ENCODE assay signal across 9 cellular contexts in the genomic region with DNA sequence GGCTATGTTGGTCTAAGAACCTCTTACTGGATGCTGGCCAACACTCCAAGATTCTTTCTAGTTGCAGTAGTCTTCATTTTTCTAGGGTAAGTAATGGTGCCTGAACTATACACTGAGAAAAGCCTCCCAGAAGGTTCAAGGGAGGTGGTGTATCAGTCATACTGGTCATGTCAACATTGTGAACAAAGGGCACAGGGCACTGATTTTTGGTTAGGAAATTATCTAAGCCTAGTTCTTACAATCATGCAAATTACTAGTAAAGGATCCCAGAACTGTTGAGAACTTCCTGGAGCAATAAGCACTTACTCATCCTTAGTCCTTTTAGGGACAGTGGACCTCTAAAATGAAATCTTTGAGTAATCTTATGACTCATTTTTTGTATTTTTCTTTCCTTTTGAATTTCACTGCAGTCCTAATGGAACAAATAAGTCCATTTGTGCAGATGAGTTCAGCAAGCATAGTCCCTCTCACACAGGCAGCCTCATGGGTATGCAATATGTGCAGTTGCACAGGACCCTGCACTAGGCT. TPM values are rescaled to one million over a fixed set of nuclear protein-coding genes. Genes with fewer than 3 reads are reported as not detected.
DNase-seq lines count a peak whose midpoint lies in the region; ATAC-seq lines count a peak whose summit lies in the region.
"Had no signal": no experiment of that assay in that cellular context is flagged by ENCODE, and none has a peak within 500 bp of the region (broad histone marks: within the 10 kb centered on the region; RNA-seq: fewer than 3 reads in every experiment).

No MANE protein-coding gene starts in this region.

- in situ Hi-C loops in Caki2 (cut with HindIII; ENCODE audit: low pct_unique_long_range_greater_than_20kb, low sequenced_read_pairs) = no loop called here

- intact Hi-C loops in left colon (cut with DNase I, micrococcal nuclease) = no loop called here

- ATAC-seq in HG02884 (IDR thresholded peaks at IDR 0.05; ENCODE audit: unreplicated experiment) (peak; percentile 55), left colon (peak; percentile 64)

- DNase-seq in Caki2 (ENCODE audit: low read depth) (peak; percentile 77), astrocyte of the hippocampus (ENCODE audit: low read depth, low spot score) (peak; percentile 62), left colon (no peak), HuH-7 (ENCODE audit: low spot score) (no peak), HUDEP-2 (lab: John Stamatoyannopoulos, UW; ENCODE audit: unreplicated experiment in 76 of 76) (no peak)
- no peak for DNase-seq in stimulated activated CD8-positive, alpha-beta memory T cell treated with anti-CD3 and anti-CD28 coated beads, Interleukin-4, amount 100 ng/mL, for 48 hours
- DNase-seq in activated effector memory CD4-positive, alpha-beta T cell treated with anti-CD3 and anti-CD28 coated beads, Interleukin-2, amount 50 U/mL, for 16 hours = no peak
- DNase-seq: amygdala had no signal

RNA-seq across cellular contexts. Expression of a gene that starts 21.1 kb away (rescaled TPM):
- 40.5 and 61.6 TPM in 2 replicates for total RNA-seq in Caki2 (2014; rRNA removed; shearing (Covaris generic); ENCODE audit: low replicate concordance)
- total RNA-seq in left colon = 100 to 1,000 TPM; 106 to 114 TPM

Comparison
In these comparisons a context has a peak if more than half of its experiments do, and no peak if none do; other contexts are left out.
1. DNase-seq: peak in Caki2 (single experiment) and astrocyte of the hippocampus (single experiment); none in left colon (0 of 2), HuH-7 (single experiment), HUDEP-2 (0 of 76), stimulated activated CD8-positive, alpha-beta memory T cell treated with anti-CD3 and anti-CD28 coated beads, Interleukin-4, amount 100 ng/mL, for 48 hours (single experiment) and activated effector memory CD4-positive, alpha-beta T cell treated with anti-CD3 and anti-CD28 coated beads, Interleukin-2, amount 50 U/mL, for 16 hours (single experiment).